In the genomic region with DNA sequence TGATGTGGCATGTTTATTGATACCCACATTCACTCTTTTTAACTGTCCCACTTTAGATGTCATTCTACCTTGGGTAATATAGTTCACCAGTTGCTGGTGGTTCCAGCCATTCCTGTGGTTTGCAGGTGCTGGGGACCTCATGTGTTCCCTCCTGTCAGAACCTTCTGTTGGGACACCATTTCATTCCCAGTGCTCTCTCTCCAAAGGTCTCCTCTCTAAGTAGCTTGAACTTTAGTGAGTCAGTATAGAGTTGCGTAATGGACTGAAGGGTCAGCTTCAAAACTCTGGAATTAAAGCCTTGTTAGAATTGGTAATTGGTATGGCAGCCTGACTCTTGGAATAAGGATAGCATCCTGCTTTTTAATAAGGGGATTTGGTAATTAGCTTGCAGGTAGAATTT, we compare ENCODE assay signal across 20 cellular contexts.
DNase-seq lines count a peak whose midpoint lies in the region; ATAC-seq, FAIRE-seq and TF ChIP-seq lines count a peak whose summit lies in the region.
"Had no signal": no experiment of that assay in that cellular context is flagged by ENCODE, and none has a peak within 500 bp of the region (broad histone marks: within the 10 kb centered on the region; RNA-seq: fewer than 3 reads in every experiment).

No MANE protein-coding gene starts in this region.

- H3K36me3 ChIP-seq in IMR-90 (ENCODE audit: control insufficient read depth, insufficient read depth, low read length) (no peaks in the 10 kb centered on the region), bronchial epithelial cell (ENCODE audit: control insufficient read depth, insufficient read depth, low read length) (no peaks in the 10 kb centered on the region), tibial artery (no peaks in the 10 kb centered on the region)
- H3K36me3 ChIP-seq: adrenal gland, colonic mucosa, lower lobe of right lung, SJSA1, thyroid gland had no signal

- no peak overlapping the region for H2BK5ac ChIP-seq in IMR-90 (ENCODE audit: low read depth, low read length, poor library complexity, severe bottlenecking)

- no peak overlapping the region for H2BK120ac ChIP-seq in IMR-90 (ENCODE audit: low read depth, low read length)

- no peaks in the 10 kb centered on the region for H4K20me1 ChIP-seq in IMR-90 (ENCODE audit: insufficient read depth, low read length)

- TF ChIP-seq RAD21 in IMR-90 (IDR thresholded peaks at IDR 0.05; ENCODE audit: low read length): no peak

- H3K56ac ChIP-seq in IMR-90 (ENCODE audit: extremely low read depth, insufficient read depth, low read length): no peak overlapping the region

- H3K27ac ChIP-seq in IMR-90 (ENCODE audit: insufficient read depth, low read length) (no peak overlapping the region), tibial artery (no peak overlapping the region)
- H3K27ac ChIP-seq: adrenal gland, colonic mucosa, lower lobe of right lung, SJSA1, thyroid gland had no signal

- no TSS peak for BruUV-seq in IMR-90 (replicated peaks; lab: Mats Ljungman, UMichigan)

- H4K8ac ChIP-seq in IMR-90 (ENCODE audit: low read depth in 2 of 2, low read length in 2 of 2): no peak overlapping the region

- H3K4ac ChIP-seq in IMR-90 (ENCODE audit: low read depth, low read length): no peak overlapping the region

- H3K4me3 ChIP-seq in AG10803 (ENCODE audit: low read length): no peak overlapping the region
- no peak overlapping the region for H3K4me3 ChIP-seq in IMR-90 (ENCODE audit: insufficient read depth, low read depth, low read length)
- no peak overlapping the region for H3K4me3 ChIP-seq in bronchial epithelial cell (ENCODE audit: low read depth, low read length)
- no peak overlapping the region for H3K4me3 ChIP-seq in tibial artery
- H3K4me3 ChIP-seq: adrenal gland, colonic mucosa, lower lobe of right lung, SJSA1, thyroid gland had no signal

- WGBS in IMR-90 (ENCODE audit: extremely low coverage in 2 of 2, insufficient read length in 1 of 2), 2 experiments: no CpG with 5 or more reads among the region's 1 CpG

- ATAC-seq in IMR-90 (ENCODE audit: low read depth): peak; percentile 63
- peak; percentile 74 for ATAC-seq in left lobe of liver
- ATAC-seq: activated T-cell treated with anti-CD3 and anti-CD28 coated beads, Interleukin-2, amount 50 U/mL, for 72 hours; naive thymus-derived CD8-positive, alpha-beta T cell had no signal

- H2AK9ac ChIP-seq in IMR-90 (replicated peaks; ENCODE audit: low read depth, low read length, poor library complexity): no peak overlapping the region

- no peak for TF ChIP-seq POLR2A in IMR-90 (IDR thresholded peaks at IDR 0.05; ENCODE audit: low read depth, low read length)

- FAIRE-seq in bronchial epithelial cell (lab: Jason Lieb, UNC): no peak

- H3K14ac ChIP-seq in IMR-90 (replicated peaks; ENCODE audit: low read depth, low read length): no peak overlapping the region

- H4K5ac ChIP-seq in IMR-90 (ENCODE audit: low read depth, low read length): no peak overlapping the region

- no peak for TF ChIP-seq CTCF in AG10803 (conservative IDR thresholded peaks at IDR 0.05; ENCODE audit: low read length)
- no peak for TF ChIP-seq CTCF in IMR-90 (conservative IDR thresholded peaks at IDR 0.05; ENCODE audit: low read depth, low read length)
- TF ChIP-seq CTCF in bronchial epithelial cell (IDR thresholded peaks at IDR 0.05; ENCODE audit: insufficient read depth, low read length, severe bottlenecking): no peak
- TF ChIP-seq CTCF in tibial artery (IDR thresholded peaks at IDR 0.05): no peak

- H2AFZ ChIP-seq in IMR-90 (replicated peaks; ENCODE audit: low read length, poor library complexity): no peak overlapping the region

- no peak overlapping the region for H3K23ac ChIP-seq in IMR-90 (ENCODE audit: low read depth, low read length)

- H3K18ac ChIP-seq in IMR-90 (ENCODE audit: low read depth, low read length): no peak overlapping the region

- intact Hi-C loops in IMR-90 (cut with micrococcal nuclease) (no loop called here), tibial artery (cut with DNase I; ENCODE audit: low total_unique reads) (no loop called here)

- no peak overlapping the region for H4K91ac ChIP-seq in IMR-90 (ENCODE audit: insufficient read depth, low read depth, low read length)

- H2BK20ac ChIP-seq in IMR-90 (ENCODE audit: low read depth, low read length): no peak overlapping the region

- H3K9me1 ChIP-seq in IMR-90 (ENCODE audit: insufficient read depth, low read length): no peaks in the 10 kb centered on the region

- H3K27me3 ChIP-seq in IMR-90 (ENCODE audit: control insufficient read depth, insufficient read depth, low read length) (no peaks in the 10 kb centered on the region), bronchial epithelial cell (ENCODE audit: control insufficient read depth, insufficient read depth, low read length) (no peaks in the 10 kb centered on the region), tibial artery (no peaks in the 10 kb centered on the region)
- H3K27me3 ChIP-seq: adrenal gland, colonic mucosa, SJSA1, thyroid gland had no signal

- H3K9me3 ChIP-seq in IMR-90 (ENCODE audit: control insufficient read depth, insufficient read depth, low read length) (no peaks in the 10 kb centered on the region), tibial artery (no peaks in the 10 kb centered on the region)
- H3K9me3 ChIP-seq: adrenal gland, colonic mucosa, lower lobe of right lung, SJSA1, thyroid gland had no signal

- CTCF ChIA-PET in IMR-90 (lab: Yijun Ruan, JAX): no interaction called here

- H2AK5ac ChIP-seq in IMR-90 (ENCODE audit: low read depth, low read length): no peak overlapping the region

- no peaks in the 10 kb centered on the region for H3K79me1 ChIP-seq in IMR-90 (ENCODE audit: low read depth in 1 of 2, low read length in 2 of 2)

- dilution Hi-C loops in IMR-90 (cut with HindIII; ENCODE audit: low sequenced_read_pairs, unreplicated experiment): no loop called here

- POLR2A ChIA-PET in IMR-90 (lab: Charles Lee; ENCODE audit: unreplicated experiment): no interaction called here

- in situ Hi-C loops in IMR-90 (cut with MboI; ENCODE audit: low sequenced_read_pairs): no loop called here

- no peak overlapping the region for H3K4me2 ChIP-seq in IMR-90 (ENCODE audit: low read depth, low read length)

- no peak overlapping the region for H3K9ac ChIP-seq in IMR-90 (ENCODE audit: low read depth, low read length)

- H3K4me1 ChIP-seq in IMR-90 (ENCODE audit: control insufficient read depth, insufficient read depth, low read length) (no peaks in the 10 kb centered on the region), tibial artery (no peaks in the 10 kb centered on the region)
- H3K4me1 ChIP-seq: colonic mucosa, SJSA1, thyroid gland had no signal

- no peak overlapping the region for H2BK15ac ChIP-seq in IMR-90 (ENCODE audit: low read depth, low read length)

- DNase-seq in AG10803 (ENCODE audit: low read depth) (peak; percentile 57), IMR-90 (peak; percentile 52), bronchial epithelial cell (ENCODE audit: low read depth) (peak; percentile 49), left lobe of liver (ENCODE audit: low spot score) (no peak), NCI-H2171 treated with DMSO at 0.1 percent for 48 hours (lab: John Stamatoyannopoulos, UW) (no peak), tibial artery (no peak), NCI-H524 (lab: John Stamatoyannopoulos, UW) (no peak)
- DNase-seq in effector CD4-positive, alpha-beta T cell: no peak
- DNase-seq: ACHN; activated CD4-positive, alpha-beta T cell treated with anti-CD3 and anti-CD28 coated beads, Interleukin-2, amount 50 U/mL, for 1 hour; activated T-cell treated with anti-CD3 and anti-CD28 coated beads, Interleukin-2, amount 50 U/mL, for 72 hours; adrenal gland; colonic mucosa; lower lobe of right lung; naive thymus-derived CD8-positive, alpha-beta T cell; NCI-H1417; NCI-H345; stimulated activated CD8-positive, alpha-beta memory T cell treated with anti-CD3 and anti-CD28 coated beads, Interleukin-4, amount 100 ng/mL, for 48 hours; thyroid gland had no signal

TF ChIP-seq in IMR-90, 13 proteins besides CTCF, POLR2A, EP300 and RAD21:
- TF ChIP-seq, protein P1, sequence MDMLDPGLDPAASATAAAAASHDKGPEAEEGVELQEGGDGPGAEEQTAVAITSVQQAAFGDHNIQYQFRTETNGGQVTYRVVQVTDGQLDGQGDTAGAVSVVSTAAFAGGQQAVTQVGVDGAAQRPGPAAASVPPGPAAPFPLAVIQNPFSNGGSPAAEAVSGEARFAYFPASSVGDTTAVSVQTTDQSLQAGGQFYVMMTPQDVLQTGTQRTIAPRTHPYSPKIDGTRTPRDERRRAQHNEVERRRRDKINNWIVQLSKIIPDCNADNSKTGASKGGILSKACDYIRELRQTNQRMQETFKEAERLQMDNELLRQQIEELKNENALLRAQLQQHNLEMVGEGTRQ (IDR thresholded peaks at IDR 0.05; ENCODE audit: low read depth, low read length): no peak
- TF ChIP-seq CEBPB (IDR thresholded peaks at IDR 0.05; ENCODE audit: low read depth, low read length) (peak; percentile 95), MAFK (IDR thresholded peaks at IDR 0.05; ENCODE audit: low read depth, low read length) (no peak), CHD1 (IDR thresholded peaks at IDR 0.05; ENCODE audit: low read depth, low read length) (no peak), NFE2L2 (IDR thresholded peaks at IDR 0.05; ENCODE audit: low read depth, low read length) (no peak), SMC3 (IDR thresholded peaks at IDR 0.05; ENCODE audit: low read depth, low read length) (no peak), MAZ (IDR thresholded peaks at IDR 0.05; ENCODE audit: borderline replicate concordance, low read depth, low read length) (no peak)

Comparison
In these comparisons a context has a peak if more than half of its experiments do, and no peak if none do; other contexts are left out.
1. DNase-seq: peak in AG10803 (single experiment), IMR-90 (single experiment) and bronchial epithelial cell (single experiment); none in left lobe of liver (single experiment), NCI-H2171 treated with DMSO at 0.1 percent for 48 hours (single experiment), effector CD4-positive, alpha-beta T cell (single experiment), tibial artery (0 of 2) and NCI-H524 (0 of 2).